Comparison of ENCODE assay signal across 15 cellular contexts in the genomic region with DNA sequence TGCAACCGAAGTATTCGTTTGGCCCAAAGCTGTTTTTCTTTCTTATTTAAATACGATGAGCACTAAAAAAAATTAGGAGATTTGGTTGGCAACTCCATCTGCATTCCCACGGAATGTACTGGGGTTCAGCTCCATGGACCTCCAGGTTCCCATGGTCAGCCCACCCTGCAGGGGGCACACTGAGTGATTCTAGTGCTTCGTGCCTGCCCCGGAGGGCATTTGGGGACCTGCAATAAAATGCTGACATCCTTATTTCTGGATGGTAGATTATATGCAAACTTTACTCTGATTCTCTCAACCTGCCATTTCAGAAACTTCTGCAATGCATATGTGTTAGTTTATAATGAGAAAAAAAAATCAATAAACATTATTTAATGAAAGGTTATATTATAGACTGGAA.
DNase-seq lines count a peak whose midpoint lies in the region; ATAC-seq and TF ChIP-seq lines count a peak whose summit lies in the region.
"Had no signal": no experiment of that assay in that cellular context is flagged by ENCODE, and none has a peak within 500 bp of the region (broad histone marks: within the 10 kb centered on the region; RNA-seq: fewer than 3 reads in every experiment).

No MANE protein-coding gene starts in this region.

- POLR2A ChIA-PET in OCI-LY7 (lab: Charles Lee) = no interaction called here

- H3K36me3 Mint-ChIP-seq in GM23338 (ENCODE audit: low read depth) = peaks cover 19% of the 10 kb centered on the region
- peaks cover 44% of the 10 kb centered on the region for H3K36me3 Mint-ChIP-seq in activated CD8-positive, alpha-beta memory T cell treated with anti-CD3 and anti-CD28 coated beads, Interleukin-2, amount 10 ng/mL, durations not matched to agents 7 days and 5 days

- no peaks in the 10 kb centered on the region for H3F3A ChIP-seq in GM23338 (replicated peaks; ENCODE audit: low read depth)

- H3K27ac Mint-ChIP-seq in GM23338 = no peak overlapping the region
- H3K27ac Mint-ChIP-seq in activated CD8-positive, alpha-beta memory T cell treated with anti-CD3 and anti-CD28 coated beads, Interleukin-2, amount 10 ng/mL, durations not matched to agents 7 days and 5 days = no peak overlapping the region

- ATAC-seq in GM23338 = peak; percentile 70
- ATAC-seq in GM21737 (IDR thresholded peaks at IDR 0.05; ENCODE audit: unreplicated experiment) = no peak
- ATAC-seq in activated CD8-positive, alpha-beta memory T cell treated with anti-CD3 and anti-CD28 coated beads, Interleukin-2, amount 10 ng/mL, durations not matched to agents 7 days and 5 days = no peak

- no TSS peak for BruUV-seq in OCI-LY7 (replicated peaks; lab: Mats Ljungman, UMichigan)

- H2AFZ ChIP-seq in GM23338 = no peak overlapping the region
- H2AFZ ChIP-seq in OCI-LY7 (ENCODE audit: low read length) = no peak overlapping the region

- H3K79me2 ChIP-seq in GM23338 (replicated peaks; ENCODE audit: insufficient read depth) (no peaks in the 10 kb centered on the region), OCI-LY7 (ENCODE audit: insufficient read depth, low read depth, low read length) (no peaks in the 10 kb centered on the region)

- no peak overlapping the region for H3K4me2 ChIP-seq in GM23338
- no peak overlapping the region for H3K4me2 ChIP-seq in OCI-LY7 (ENCODE audit: low read length)

- no peak overlapping the region for H3K4me3 ChIP-seq in GM23338
- no peak overlapping the region for H3K4me3 ChIP-seq in OCI-LY7 (ENCODE audit: low read depth, low read length, poor library complexity, severe bottlenecking)

- H3K9me2 ChIP-seq in GM23338 (ENCODE audit: insufficient read depth) (no peaks in the 10 kb centered on the region; the same call in 1 of the 2 replicates), OCI-LY7 (ENCODE audit: insufficient read depth, low read length) (no peaks in the 10 kb centered on the region)

- H3K4me1 Mint-ChIP-seq in GM23338 = no peaks in the 10 kb centered on the region
- H3K4me1 Mint-ChIP-seq in activated CD8-positive, alpha-beta memory T cell treated with anti-CD3 and anti-CD28 coated beads, Interleukin-2, amount 10 ng/mL, durations not matched to agents 7 days and 5 days = peaks cover 29% of the 10 kb centered on the region

- no peaks in the 10 kb centered on the region for H3K27me3 ChIP-seq in GM23338 (ENCODE audit: insufficient read depth)

- no peaks in the 10 kb centered on the region for H3K9me3 ChIP-seq in OCI-LY7 (ENCODE audit: low read length)

- intact Hi-C loops in OCI-LY7 (cut with micrococcal nuclease; ENCODE audit: unreplicated experiment) = loop anchor here (5.0 kb wide), 1 partner anchor 341 kb away; a partner anchor contains a TSS

- no peaks in the 10 kb centered on the region; the same call in 1 of the 2 replicates for H4K20me1 ChIP-seq in GM23338 (replicated peaks; ENCODE audit: insufficient read depth)
- H4K20me1 ChIP-seq in OCI-LY7 (ENCODE audit: insufficient read depth, low read length) = no peaks in the 10 kb centered on the region

- no peak overlapping the region for H3K27ac ChIP-seq in GM23338 (ENCODE audit: low read depth)
- H3K27ac ChIP-seq in OCI-LY7 (ENCODE audit: low read depth, low read length, poor library complexity, severe bottlenecking) = no peak overlapping the region

- H3K36me3 ChIP-seq in GM23338 (ENCODE audit: insufficient read depth) (peaks cover 7% of the 10 kb centered on the region), OCI-LY7 (ENCODE audit: insufficient read depth, low read length) (peaks cover 71% of the 10 kb centered on the region)

- peak; percentile 50 to 58 for TF ChIP-seq CTCF in GM23338 (conservative IDR thresholded peaks at IDR 0.05; ENCODE audit: low read depth in 2 of 2)
- peak; percentile 64 for TF ChIP-seq CTCF in OCI-LY7 (conservative IDR thresholded peaks at IDR 0.05; ENCODE audit: low read length)

- H3K27me3 Mint-ChIP-seq in GM23338 (ENCODE audit: insufficient read depth, low read depth, poor library complexity) = peaks cover 4% of the 10 kb centered on the region
- H3K27me3 Mint-ChIP-seq in activated CD8-positive, alpha-beta memory T cell treated with anti-CD3 and anti-CD28 coated beads, Interleukin-2, amount 10 ng/mL, durations not matched to agents 7 days and 5 days = no peaks in the 10 kb centered on the region

- CTCF ChIA-PET in OCI-LY7 (lab: Charles Lee; ENCODE audit: unreplicated experiment) = no interaction called here
- CTCF ChIA-PET in activated CD8-positive, alpha-beta memory T cell treated with anti-CD3 and anti-CD28 coated beads, Interleukin-2, amount 10 ng/mL, durations not matched to agents 7 days and 5 days (lab: Charles Lee) = no interaction called here

- H3K4me1 ChIP-seq in GM23338 (ENCODE audit: insufficient read depth) = peaks cover 8% of the 10 kb centered on the region
- H3K4me1 ChIP-seq in OCI-LY7 (ENCODE audit: insufficient read depth, low read length, poor library complexity, severe bottlenecking) = peaks cover 38% of the 10 kb centered on the region

- DNase-seq in NCI-H82 (lab: John Stamatoyannopoulos, UW) (peak; percentile 8), NCI-H82 treated with DMSO at 0.1 percent for 48 hours (lab: John Stamatoyannopoulos, UW; ENCODE audit: unreplicated experiment) (no peak), GM23338 (ENCODE audit: low spot score) (peak; percentile 72), OCI-LY7 (ENCODE audit: low spot score) (no peak), iPS-NIHi11 (ENCODE audit: low spot score) (peak; percentile 26), hypothalamus (lab: John Stamatoyannopoulos, UW) (no peak)
- DNase-seq in activated CD8-positive, alpha-beta memory T cell treated with anti-CD3 and anti-CD28 coated beads, Interleukin-2, amount 10 ng/mL, durations not matched to agents 7 days and 5 days = no peak
- DNase-seq: 8988T; CD8-positive, alpha-beta T cell; GF-D8; GOT3; NCI-H1048; NCI-H146; SHP77 had no signal

- H3K4me3 Mint-ChIP-seq in GM23338 = no peak overlapping the region
- H3K4me3 Mint-ChIP-seq in activated CD8-positive, alpha-beta memory T cell treated with anti-CD3 and anti-CD28 coated beads, Interleukin-2, amount 10 ng/mL, durations not matched to agents 7 days and 5 days = no peak overlapping the region
- H3K4me3 Mint-ChIP-seq: CD8-positive, alpha-beta T cell had no signal

- H3K9me3 Mint-ChIP-seq in GM23338 = no peaks in the 10 kb centered on the region
- H3K9me3 Mint-ChIP-seq in activated CD8-positive, alpha-beta memory T cell treated with anti-CD3 and anti-CD28 coated beads, Interleukin-2, amount 10 ng/mL, durations not matched to agents 7 days and 5 days (ENCODE audit: low read depth) = no peaks in the 10 kb centered on the region
- H3K9me3 Mint-ChIP-seq: CD8-positive, alpha-beta T cell had no signal

TF ChIP-seq in GM23338, 12 proteins besides CTCF, POLR2A, EP300 and RAD21:
- no peak for TF ChIP-seq NANOG (IDR thresholded peaks at IDR 0.05; ENCODE audit: borderline replicate concordance)
- no peak for TF ChIP-seq ZNF114 (CRISPR knock-in tag; IDR thresholded peaks at IDR 0.05)
- no peak for TF ChIP-seq CREB1 (CRISPR knock-in tag; IDR thresholded peaks at IDR 0.05; ENCODE audit: low read depth)
- TF ChIP-seq STAT1 (IDR thresholded peaks at IDR 0.05; ENCODE audit: unreplicated experiment) = no peak
- no peak for TF ChIP-seq EZH2 (IDR thresholded peaks at IDR 0.05; ENCODE audit: low read depth, unreplicated experiment)

Comparison
In these comparisons a context has a peak if more than half of its experiments do, and no peak if none do; other contexts are left out.
1. DNase-seq: peak in NCI-H82 (single experiment), GM23338 (single experiment) and iPS-NIHi11 (single experiment); none in NCI-H82 treated with DMSO at 0.1 percent for 48 hours (single experiment), OCI-LY7 (single experiment), hypothalamus (0 of 51) and activated CD8-positive, alpha-beta memory T cell treated with anti-CD3 and anti-CD28 coated beads, Interleukin-2, amount 10 ng/mL, durations not matched to agents 7 days and 5 days (single experiment).